Comparison of ENCODE assay signal across 8 cellular contexts in the genomic region with DNA sequence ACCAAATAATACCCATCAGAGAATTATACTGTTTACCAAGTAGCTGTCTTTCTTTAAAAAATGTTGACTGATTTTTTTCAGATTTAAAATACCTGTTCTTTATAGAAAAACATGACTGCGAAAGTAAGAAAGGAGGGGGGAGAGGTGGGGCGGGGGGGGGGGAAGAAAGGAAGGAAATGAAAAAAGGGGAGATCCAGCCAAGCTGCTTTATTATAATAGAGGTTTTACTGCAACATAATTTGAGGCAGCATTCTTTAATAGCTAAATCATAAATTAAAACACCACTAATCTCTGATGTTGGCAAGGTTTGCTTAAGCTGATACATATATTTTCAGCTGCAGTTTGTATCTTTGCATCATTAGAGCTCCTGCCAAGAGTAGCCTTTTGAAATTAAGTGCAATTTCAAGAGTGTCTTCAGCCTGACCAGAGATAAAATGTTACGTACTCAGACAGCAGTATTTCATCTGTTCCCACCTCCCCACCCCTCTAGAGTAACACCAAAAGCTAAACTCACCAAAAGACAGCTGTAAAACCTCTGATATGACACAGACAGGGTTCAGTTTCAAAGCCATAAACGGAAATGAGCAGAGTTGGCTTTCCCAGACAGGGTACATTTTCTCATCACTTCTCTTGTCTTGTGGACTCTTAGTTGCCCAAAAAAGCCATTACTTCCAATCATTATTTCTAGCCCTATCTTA.
DNase-seq lines count a peak whose midpoint lies in the region; ATAC-seq and TF ChIP-seq lines count a peak whose summit lies in the region.
"Not testable (repeated sequence)": the region's sequence is repeated elsewhere in the genome, so short reads cannot be mapped to it uniquely, and the experiment has no call there.

No MANE protein-coding gene starts in this region.

- POLR2A ChIA-PET in CD4-positive, alpha-beta T cell (lab: Charles Lee) = not testable (repeated sequence)

- H3K9me3 Mint-ChIP-seq in CD4-positive, alpha-beta T cell; activated T-helper 17 cell treated with anti-CD3 and anti-CD28 coated beads, Interleukin-2, amount 50 U/mL, for 72 hours: not testable (repeated sequence)

- not testable (repeated sequence) for H3K4me3 Mint-ChIP-seq in CD4-positive, alpha-beta T cell; activated T-helper 17 cell treated with anti-CD3 and anti-CD28 coated beads, Interleukin-2, amount 50 U/mL, for 72 hours

- CTCF ChIA-PET in CD4-positive, alpha-beta T cell (lab: Charles Lee) = not testable (repeated sequence)

- H3K27ac ChIP-seq in CD4-positive, alpha-beta T cell (ENCODE audit: low read depth, low read length) = not testable (repeated sequence)

- ATAC-seq in CD4-positive, alpha-beta T cell (ENCODE audit: poor library complexity) = peak; percentile 43
- ATAC-seq in GM18870 (IDR thresholded peaks at IDR 0.05; ENCODE audit: unreplicated experiment) (peak; percentile 87), GM21360 (IDR thresholded peaks at IDR 0.05; ENCODE audit: unreplicated experiment) (peak; percentile 89), HG02610 (IDR thresholded peaks at IDR 0.05; ENCODE audit: unreplicated experiment) (peak; percentile 99), HG03066 (IDR thresholded peaks at IDR 0.05; ENCODE audit: low read depth, unreplicated experiment) (peak; percentile 89), HG03558 (IDR thresholded peaks at IDR 0.05; ENCODE audit: extremely low read depth, unreplicated experiment) (peak; percentile 92), left cardiac atrium (peak; percentile 89 to 95)
- peak; percentile 84 for ATAC-seq in activated T-helper 17 cell treated with anti-CD3 and anti-CD28 coated beads, Interleukin-2, amount 50 U/mL, for 72 hours (replicated peaks)

- H3K9me3 ChIP-seq in CD4-positive, alpha-beta T cell (ENCODE audit: control insufficient read depth, low read length) = not testable (repeated sequence)

- intact Hi-C loops in CD4-positive, alpha-beta T cell (cut with DNase I, micrococcal nuclease); left cardiac atrium (cut with DNase I): not testable (repeated sequence)

- not testable (repeated sequence) for DNase-seq in CD4-positive, alpha-beta T cell; left cardiac atrium

- not testable (repeated sequence) for TF ChIP-seq CTCF in CD4-positive, alpha-beta T cell (IDR thresholded peaks at IDR 0.05)

- peaks cover 49% of the 10 kb centered on the region for H3K36me3 Mint-ChIP-seq in CD4-positive, alpha-beta T cell (ENCODE audit: low read depth)
- H3K36me3 Mint-ChIP-seq in activated T-helper 17 cell treated with anti-CD3 and anti-CD28 coated beads, Interleukin-2, amount 50 U/mL, for 72 hours (ENCODE audit: low read depth) = peaks cover 20% of the 10 kb centered on the region

- peaks cover 13% of the 10 kb centered on the region for H3K4me1 Mint-ChIP-seq in CD4-positive, alpha-beta T cell (ENCODE audit: low read depth)
- H3K4me1 Mint-ChIP-seq in activated T-helper 17 cell treated with anti-CD3 and anti-CD28 coated beads, Interleukin-2, amount 50 U/mL, for 72 hours = not testable (repeated sequence)

- H3K27me3 Mint-ChIP-seq in CD4-positive, alpha-beta T cell; activated T-helper 17 cell treated with anti-CD3 and anti-CD28 coated beads, Interleukin-2, amount 50 U/mL, for 72 hours: not testable (repeated sequence)

- H3K27ac Mint-ChIP-seq in CD4-positive, alpha-beta T cell; activated T-helper 17 cell treated with anti-CD3 and anti-CD28 coated beads, Interleukin-2, amount 50 U/mL, for 72 hours: not testable (repeated sequence)

- not testable (repeated sequence) for H3K27me3 ChIP-seq in CD4-positive, alpha-beta T cell (ENCODE audit: control insufficient read depth, insufficient read depth, low read length)

Comparison
In these comparisons a context has a peak if more than half of its experiments do, and no peak if none do; other contexts are left out.
1. ATAC-seq: peak in every context shown above with its lines; median percentile 99 in HG02610; 92 in HG03558; 92 in left cardiac atrium; 89 in GM21360; 89 in HG03066; 87 in GM18870; 84 in activated T-helper 17 cell treated with anti-CD3 and anti-CD28 coated beads, Interleukin-2, amount 50 U/mL, for 72 hours; 43 in CD4-positive, alpha-beta T cell.